ENCODE assay signal across 8 cellular contexts in genomic region chr9:93304574-93305496, GRCh38.
DNase-seq lines count a peak whose midpoint lies in the region; ATAC-seq and TF ChIP-seq lines count a peak whose summit lies in the region.

No MANE protein-coding gene starts in this region.

- WGBS in GM23248 (ENCODE audit: low coverage in 1 of 2, low lambda C conversion rate in 2 of 2, missing lambda C conversion rate in 2 of 2), 2 experiments = 32 to 35% methylated on average over 12 to 17 of the region's 17 CpGs

- no peaks in the 10 kb centered on the region for H3K9me2 ChIP-seq in GM23248 (ENCODE audit: insufficient read depth)

- no peaks in the 10 kb centered on the region for H3K79me2 ChIP-seq in GM23248 (ENCODE audit: insufficient read depth)

- H2AFZ ChIP-seq in GM23248 = no peak overlapping the region

- TF ChIP-seq CTCF in RWPE1 (conservative IDR thresholded peaks at IDR 0.05; ENCODE audit: low read depth) (peak; percentile 81), mucosa of descending colon (IDR thresholded peaks at IDR 0.05) (no peak)

- CTCF ChIA-PET in RWPE1 (lab: Yijun Ruan, JAX) = interaction anchor here (0.5 to 4.0 kb wide), 32 partner anchors 10 to 584 kb away, joined by 3 to 29 read pairs (median 4); partner anchors contain the start of gene WNK2

- 0 out of 2 replicates have a peak, but pooled peaks cover 6% of the 10 kb centered on the region for H3K27me3 ChIP-seq in GM23248 (replicated peaks; ENCODE audit: insufficient read depth)

- no peak overlapping the region for H3K4me2 ChIP-seq in GM23248 (ENCODE audit: unreplicated experiment)

- ATAC-seq in esophagus mucosa = peak; percentile 54
- ATAC-seq in mucosa of descending colon = peak; percentile 37
- ATAC-seq in GM21786 (IDR thresholded peaks at IDR 0.05; ENCODE audit: unreplicated experiment) = no peak
- no peak for ATAC-seq in GM21526 (IDR thresholded peaks at IDR 0.05; ENCODE audit: low FRiP score, unreplicated experiment)

- in situ Hi-C loops in GM23248 (cut with MboI) = loop anchor here (10.0 kb wide), 1 partner anchor 140 kb away; no protein-coding TSS in a partner anchor

- DNase-seq in C1 segment of cervical spinal cord (lab: John Stamatoyannopoulos, UW) (peak in 10 of 14 donors; percentile 4 to 72 (median 40)), GM23248 (peak; percentile 72), RWPE1 (ENCODE audit: low spot score) (peak; percentile 81), mucosa of descending colon (peak in 2 of 3 donors; percentile 61 to 65)
- no peak for DNase-seq in effector CD8-positive, alpha-beta T cell (lab: John Stamatoyannopoulos, UW)

- H3K27ac ChIP-seq in GM23248 (no peak overlapping the region), RWPE1 (no peak overlapping the region)

- H3K36me3 ChIP-seq in GM23248 (ENCODE audit: low read depth) (no peaks in the 10 kb centered on the region), mucosa of descending colon (ENCODE audit: low read depth) (no peaks in the 10 kb centered on the region)

- no peak overlapping the region for H3K9ac ChIP-seq in GM23248

- H3K9me3 ChIP-seq in GM23248 (ENCODE audit: low read depth) (no peaks in the 10 kb centered on the region), mucosa of descending colon (no peaks in the 10 kb centered on the region)

- POLR2A ChIA-PET in RWPE1 (lab: Yijun Ruan, JAX; ENCODE audit: low non-redundant PET) = interaction anchor here (0.6 kb wide), 1 partner anchor 196 kb away, joined by 3 read pairs; no protein-coding TSS in a partner anchor

- intact Hi-C loops in mucosa of descending colon (cut with DNase I, micrococcal nuclease) = loop anchor here (10.0 kb wide), 2 partner anchors 140 to 150 kb away; no protein-coding TSS in a partner anchor

- no peaks in the 10 kb centered on the region for H3F3A ChIP-seq in GM23248 (ENCODE audit: insufficient read depth)

- no peaks in the 10 kb centered on the region for H3K4me1 ChIP-seq in GM23248 (ENCODE audit: insufficient read depth)
- peaks cover 10% of the 10 kb centered on the region for H3K4me1 ChIP-seq in mucosa of descending colon (ENCODE audit: low read depth)

- no peak overlapping the region for H3K4me3 ChIP-seq in GM23248
- H3K4me3 ChIP-seq in mucosa of descending colon = no peak overlapping the region

- no peaks in the 10 kb centered on the region for H4K20me1 ChIP-seq in GM23248 (ENCODE audit: insufficient read depth)

Comparison
In these comparisons a context has a peak if more than half of its experiments do, and no peak if none do; other contexts are left out.
1. ATAC-seq: peak in esophagus mucosa (single experiment) and mucosa of descending colon (single experiment); none in GM21786 (single experiment) and GM21526 (single experiment).